Comparison of ENCODE assay signal across 22 cellular contexts in the genomic region with DNA sequence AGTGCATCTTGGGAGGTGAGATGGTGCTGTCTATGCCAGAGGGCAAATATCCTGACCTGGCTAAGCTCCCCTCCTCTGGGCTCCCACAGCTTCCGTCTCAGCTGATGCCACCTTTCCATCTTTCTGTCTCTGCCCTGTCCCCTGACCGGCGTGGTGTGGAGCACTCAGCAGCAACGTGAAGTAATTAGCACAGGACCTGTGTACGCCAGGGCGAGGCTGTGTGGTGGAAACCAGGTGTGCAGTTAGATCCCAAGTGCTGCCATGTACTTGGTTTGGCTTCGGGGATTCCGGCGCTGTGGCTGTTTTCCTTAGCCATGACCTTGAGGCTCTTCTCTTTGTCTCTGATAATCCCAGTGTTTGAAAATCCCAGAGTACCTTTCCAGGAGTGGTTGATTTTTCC.
"Had no signal": no experiment of that assay in that cellular context is flagged by ENCODE, and none has a peak within 500 bp of the region (broad histone marks: within the 10 kb centered on the region; RNA-seq: fewer than 3 reads in every experiment).

No MANE protein-coding gene starts in this region.

- H3K27me3 Mint-ChIP-seq: naive thymus-derived CD4-positive, alpha-beta T cell; natural killer cell treated with Interleukin-12 subunit alpha and Interleukin-12 subunit beta and Interleukin-15 and Interleukin-18, amount 100 ng/mL, for 72 hours; progenitor cell of endocrine pancreas; stimulated activated naive CD8-positive, alpha-beta T cell treated with anti-CD3 and anti-CD28 coated beads, Interleukin-15, Interleukin-2, amounts not matched to agents 100 ng/mL and 50 ng/mL, for 24 hours had no signal

- H3K4me3 Mint-ChIP-seq: immature natural killer cell; naive thymus-derived CD4-positive, alpha-beta T cell; natural killer cell treated with Interleukin-12 subunit alpha and Interleukin-12 subunit beta and Interleukin-15 and Interleukin-18, amount 100 ng/mL, for 72 hours; stimulated activated naive CD8-positive, alpha-beta T cell treated with anti-CD3 and anti-CD28 coated beads, Interleukin-15, Interleukin-2, amounts not matched to agents 100 ng/mL and 50 ng/mL, for 24 hours had no signal

- FAIRE-seq: islet of Langerhans, kidney, urothelium cell line had no signal

- DNase-seq: immature natural killer cell; kidney; left colon; left lung; lower lobe of right lung; mammary epithelial cell; mesendoderm; midbrain; mucosa of descending colon; naive thymus-derived CD4-positive, alpha-beta T cell; stimulated activated CD4-positive, alpha-beta T cell treated with anti-CD3 and anti-CD28 coated beads, Interleukin-1b, Interleukin-23, amount 100 ng/mL, for 48 hours; stimulated activated CD4-positive, alpha-beta T cell treated with anti-CD3 and anti-CD28 coated beads, Interleukin-4, amount 100 ng/mL, for 1 hour; stimulated activated naive CD4-positive, alpha-beta T cell; tibial artery; trophoblast cell; upper lobe of right lung had no signal

- H3K9me3 Mint-ChIP-seq: immature natural killer cell; natural killer cell treated with Interleukin-12 subunit alpha and Interleukin-12 subunit beta and Interleukin-15 and Interleukin-18, amount 100 ng/mL, for 72 hours; stimulated activated naive CD8-positive, alpha-beta T cell treated with anti-CD3 and anti-CD28 coated beads, Interleukin-15, Interleukin-2, amounts not matched to agents 100 ng/mL and 50 ng/mL, for 24 hours had no signal

- H3K27ac Mint-ChIP-seq: natural killer cell treated with Interleukin-12 subunit alpha and Interleukin-12 subunit beta and Interleukin-15 and Interleukin-18, amount 100 ng/mL, for 72 hours; progenitor cell of endocrine pancreas; stimulated activated naive CD8-positive, alpha-beta T cell treated with anti-CD3 and anti-CD28 coated beads, Interleukin-15, Interleukin-2, amounts not matched to agents 100 ng/mL and 50 ng/mL, for 24 hours had no signal

- ATAC-seq: left lung; lower lobe of right lung; naive thymus-derived CD4-positive, alpha-beta T cell; right lobe of liver; upper lobe of right lung had no signal
